Comparison of ENCODE assay signal across 20 cellular contexts in genomic region chr22:40088818-40089217, GRCh38.
"Had no signal": no experiment of that assay in that cellular context is flagged by ENCODE, and none has a peak within 500 bp of the region (broad histone marks: within the 10 kb centered on the region; RNA-seq: fewer than 3 reads in every experiment).

No MANE protein-coding gene starts in this region.

- H3K27me3 Mint-ChIP-seq: activated naive CD8-positive, alpha-beta T cell treated with anti-CD3 and anti-CD28 coated beads, Interleukin-2, amount 10 ng/mL, durations not matched to agents 7 days and 5 days; central memory CD8-positive, alpha-beta T cell; T-helper 17 cell had no signal

- DNase-seq: activated CD4-positive, CD25-positive, alpha-beta regulatory T cell; activated effector memory CD4-positive, alpha-beta T cell treated with Interleukin-2 at 50 U/mL for 16 hours; activated naive CD4-positive, alpha-beta T cell; activated naive CD8-positive, alpha-beta T cell treated with anti-CD3 and anti-CD28 coated beads, Interleukin-2, amount 10 ng/mL, durations not matched to agents 7 days and 5 days; activated T-cell treated with anti-CD3 and anti-CD28 coated beads for 4 hours; body of pancreas; IMR-90; Kasumi-1; KBM-7; NCI-H1105 treated with DMSO at 0.1 percent for 48 hours; NCI-H1436 treated with DMSO at 0.1 percent for 48 hours; NCI-H187; NCI-H2081; NCI-H510A treated with DMSO at 0.1 percent for 48 hours; NCI-H69; NK-92 treated with Interleukin-12 subunit alpha and Interleukin-12 subunit beta, amount 100 ng/mL, for 24 hours; SHP77; T-helper 17 cell; T-helper 9 cell had no signal

- H3K4me3 Mint-ChIP-seq: activated naive CD8-positive, alpha-beta T cell treated with anti-CD3 and anti-CD28 coated beads, Interleukin-2, amount 10 ng/mL, durations not matched to agents 7 days and 5 days; central memory CD8-positive, alpha-beta T cell; T-helper 17 cell had no signal

- H3K9me3 Mint-ChIP-seq: activated naive CD8-positive, alpha-beta T cell treated with anti-CD3 and anti-CD28 coated beads, Interleukin-2, amount 10 ng/mL, durations not matched to agents 7 days and 5 days; central memory CD8-positive, alpha-beta T cell had no signal

- ATAC-seq: body of pancreas, T-helper 17 cell had no signal

- H3K27ac Mint-ChIP-seq: activated naive CD8-positive, alpha-beta T cell treated with anti-CD3 and anti-CD28 coated beads, Interleukin-2, amount 10 ng/mL, durations not matched to agents 7 days and 5 days had no signal
